ENCODE assay signal across 8 cellular contexts in the genomic region with DNA sequence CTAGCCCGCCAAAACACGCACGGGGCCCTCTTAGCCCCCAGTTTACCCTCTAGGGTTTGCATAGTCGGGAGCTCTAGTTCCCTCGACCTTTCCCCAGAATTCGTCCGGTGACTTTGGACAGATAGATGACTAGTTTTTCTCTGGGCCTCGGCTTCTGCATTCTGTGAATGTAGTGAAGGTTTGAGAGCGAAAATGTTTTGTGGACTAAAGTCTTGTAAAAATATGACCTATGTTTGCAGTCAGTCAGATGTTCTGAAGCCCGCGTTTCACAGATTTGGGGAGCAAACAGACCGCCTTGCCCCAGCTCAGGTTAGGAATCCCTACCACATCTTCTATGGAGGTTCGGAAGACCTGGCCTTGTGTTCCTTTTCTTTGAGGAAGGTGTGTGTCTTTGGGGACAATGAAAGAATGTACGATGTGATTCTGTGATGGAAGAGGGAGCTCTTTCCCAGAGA. TPM values are rescaled to one million over a fixed set of nuclear protein-coding genes. Genes with fewer than 3 reads are reported as not detected.
A peak's percentile ranks its signal among the peaks of the same experiment; 100 is the strongest.
DNase-seq lines count a peak whose midpoint lies in the region; ATAC-seq and TF ChIP-seq lines count a peak whose summit lies in the region.

No MANE protein-coding gene starts in this region.

- peak overlapping the region; percentile 98 for H3K27ac Mint-ChIP-seq in HFFc6

- H3K27me3 ChIP-seq in A673 (replicated peaks; ENCODE audit: insufficient read depth, low read depth, low read length, poor library complexity) (no peaks in the 10 kb centered on the region), breast epithelium (no peaks in the 10 kb centered on the region)

- peak overlapping the region; percentile 98 for H3K4me3 Mint-ChIP-seq in HFFc6

- peaks cover 17% of the 10 kb centered on the region; the same call in 1 of the 2 replicates for H3K36me3 Mint-ChIP-seq in HFFc6 (ENCODE audit: low read depth)

- WGBS in mesodermal cell (ENCODE audit: insufficient coverage in 2 of 2), 2 experiments, result 0% methylated on average over 8 to 11 of the region's 14 CpGs

- TF ChIP-seq CTCF in A673 (conservative IDR thresholded peaks at IDR 0.05; ENCODE audit: low read depth, low read length) (no peak), HFFc6 (IDR thresholded peaks at IDR 0.05) (no peak), breast epithelium (IDR thresholded peaks at IDR 0.05) (no peak)

- intact Hi-C loops in A673 (cut with micrococcal nuclease; ENCODE audit: unreplicated experiment) (loop anchor here (2.0 kb wide), 1 partner anchor 37 kb away; a partner anchor contains a TSS), breast epithelium (cut with DNase I; ENCODE audit: low total_unique reads) (no loop called here)

- H3K27me3 Mint-ChIP-seq in HFFc6 (ENCODE audit: insufficient read depth), result peaks cover 2% of the 10 kb centered on the region

- POLR2A ChIA-PET in A673 (lab: Charles Lee; ENCODE audit: low non-redundant PET), result no interaction called here

- H3K36me3 ChIP-seq in A673 (ENCODE audit: insufficient read depth, low read length, poor library complexity, severe bottlenecking) (peaks cover 15% of the 10 kb centered on the region), breast epithelium (no peaks in the 10 kb centered on the region), mesodermal cell (ENCODE audit: control insufficient read depth, insufficient read depth, low read length) (peaks cover 33% of the 10 kb centered on the region)

- ATAC-seq in GM19467 (IDR thresholded peaks at IDR 0.05; ENCODE audit: unreplicated experiment) (no peak), HG02798 (IDR thresholded peaks at IDR 0.05; ENCODE audit: poor library complexity, unreplicated experiment) (no peak)

- CTCF ChIA-PET in A673 (lab: Charles Lee), result no interaction called here

- H3K27ac ChIP-seq in A673 (ENCODE audit: low read depth, low read length, poor library complexity, severe bottlenecking) (peak overlapping the region; percentile 97), breast epithelium (peak overlapping the region; percentile 96 to 98), mesodermal cell (ENCODE audit: low read depth, low read length, severe bottlenecking) (peak overlapping the region; percentile 99)

- BruUV-seq in A673 (replicated peaks; lab: Mats Ljungman, UMichigan), result TSS peak; percentile 80

- H3K9me3 Mint-ChIP-seq in HFFc6, result no peaks in the 10 kb centered on the region

- H3K4me1 ChIP-seq in A673 (ENCODE audit: insufficient read depth, low read length, poor library complexity, severe bottlenecking) (peaks cover 25% of the 10 kb centered on the region), breast epithelium (peaks cover 8 to 22% of the 10 kb centered on the region in 2 donors), mesodermal cell (ENCODE audit: control insufficient read depth, insufficient read depth, low read length, poor library complexity, severe bottlenecking) (peaks cover 21% of the 10 kb centered on the region)

- H3K4me1 Mint-ChIP-seq in HFFc6 (ENCODE audit: low read depth), result peaks cover 42% of the 10 kb centered on the region

- peak overlapping the region; percentile 62 for H3K4me3 ChIP-seq in A673 (ENCODE audit: low read depth, low read length, poor library complexity, severe bottlenecking)
- H3K4me3 ChIP-seq in breast epithelium, result peak overlapping the region; percentile 68 to 97 (median 86)
- H3K4me3 ChIP-seq in mesodermal cell (ENCODE audit: extremely low read depth, insufficient read depth, low read length, poor library complexity, severe bottlenecking), result peak overlapping the region; percentile 98

- no peak for TF ChIP-seq POLR2A in breast epithelium (IDR thresholded peaks at IDR 0.05)

- H3K9me3 ChIP-seq in A673 (ENCODE audit: low read depth, low read length, poor library complexity, severe bottlenecking) (no peaks in the 10 kb centered on the region), breast epithelium (no peaks in the 10 kb centered on the region), mesodermal cell (ENCODE audit: control insufficient read depth, low read length) (no peaks in the 10 kb centered on the region)

- DNase-seq in A673 (ENCODE audit: low spot score), result no peak
- DNase-seq in HFFc6, result no peak
- no peak for DNase-seq in breast epithelium (ENCODE audit: low spot score in 2 of 2)
- no peak for DNase-seq in iPS-NIHi11 (ENCODE audit: low spot score)
- DNase-seq in activated CD4-positive, CD25-positive, alpha-beta regulatory T cell (lab: John Stamatoyannopoulos, UW), result no peak

RNA-seq across cellular contexts. Expression of a gene that starts 0.4 kb away (rescaled TPM):
- total RNA-seq in A673 (2021) (527 and 567 TPM in 2 replicates), breast epithelium (100 to 1,000 TPM; 300 to 334 (median 301) TPM)
- total RNA-seq in HFFc6 (2021; fragmentation: NEBNext Ultra II Directional; extraction: Animal tissue kit (Norgen Biotek cat#: 25700)), result 100 to 1,000 TPM; 211 to 274 (median 260) TPM
- 497 TPM for polyA plus RNA-seq in mesodermal cell (2013, experiment 1 of 2)
- polyA plus RNA-seq in mesodermal cell (2013, experiment 2 of 2), result 466 TPM

RNA-seq across cellular contexts. Expression of a gene that starts 0.5 kb away (rescaled TPM):
- 78.9 and 79.1 TPM in 2 replicates for total RNA-seq in A673 (2021)
- total RNA-seq in HFFc6 (2021; fragmentation: NEBNext Ultra II Directional; extraction: Animal tissue kit (Norgen Biotek cat#: 25700)), result 100 to 1,000 TPM in 4 of 6 experiments, 10 to 100 TPM in 2; 93.9 to 118 (median 104) TPM
- 10 to 100 TPM; 60.0 to 85.5 (median 69.2) TPM for total RNA-seq in breast epithelium
- polyA plus RNA-seq in mesodermal cell (2013, experiment 1 of 2), result 77.3 TPM
- 74.3 TPM for polyA plus RNA-seq in mesodermal cell (2013, experiment 2 of 2)

RNA-seq across cellular contexts. Expression of a gene that starts 36.7 kb away (rescaled TPM):
- total RNA-seq in A673 (2021), result 30.7 and 31.7 TPM in 2 replicates
- 10 to 100 TPM; 14.8 to 17.2 (median 16.7) TPM for total RNA-seq in HFFc6 (2021; fragmentation: NEBNext Ultra II Directional; extraction: Animal tissue kit (Norgen Biotek cat#: 25700))
- total RNA-seq in breast epithelium, result 10 to 100 TPM; 17.1 to 26.8 (median 22.9) TPM
- polyA plus RNA-seq in mesodermal cell (2013, experiment 1 of 2), result 18.1 TPM
- polyA plus RNA-seq in mesodermal cell (2013, experiment 2 of 2), result 16.0 TPM

RNA-seq across cellular contexts. Expression of a gene that starts 56.3 kb away (rescaled TPM):
- total RNA-seq in A673 (2021) (49.0 and 50.7 TPM in 2 replicates), breast epithelium (1 to 10 TPM in 2 of 3 donors, not detected in 1; 1.8 to 4.9 TPM)
- total RNA-seq in HFFc6 (2021; fragmentation: NEBNext Ultra II Directional; extraction: Animal tissue kit (Norgen Biotek cat#: 25700)), result 10 to 100 TPM in 1 of 6 experiments, 1 to 10 TPM in 5; 3.8 to 10.9 (median 8.3) TPM
- polyA plus RNA-seq in mesodermal cell (2013, experiment 1 of 2), result 16.1 TPM
- 16.5 TPM for polyA plus RNA-seq in mesodermal cell (2013, experiment 2 of 2)
